In genomic region chr6:149260214-149260874, GRCh38 we compare ENCODE assay signal across 15 cellular contexts.
"Had no signal": no experiment of that assay in that cellular context is flagged by ENCODE, and none has a peak within 500 bp of the region (broad histone marks: within the 10 kb centered on the region; RNA-seq: fewer than 3 reads in every experiment).

No MANE protein-coding gene starts in this region.

- H3K9me3 ChIP-seq: gastroesophageal sphincter, lower lobe of right lung, suprapubic skin, transverse colon, uterus had no signal

- DNase-seq: activated CD4-positive, alpha-beta memory T cell treated with anti-CD3 and anti-CD28 coated beads, Interleukin-2, amount 10 ng/mL, durations not matched to agents 7 days and 5 days; activated CD4-positive, alpha-beta T cell treated with anti-CD3 and anti-CD28 coated beads for 4 hours; activated effector memory CD4-positive, alpha-beta T cell treated with Interleukin-2 at 50 U/mL for 16 hours; activated T-cell treated with anti-CD3 and anti-CD28 coated beads, Interleukin-2, amount 50 U/mL, for 4 hours; brain microvascular endothelial cell; cortex of kidney; effector CD4-positive, alpha-beta T cell; transverse colon; uterus had no signal

- H3K4me3 ChIP-seq: gastroesophageal sphincter, lower lobe of right lung, suprapubic skin, transverse colon, uterus had no signal

- H3K4me1 ChIP-seq: gastroesophageal sphincter, lower lobe of right lung, suprapubic skin, transverse colon, uterus had no signal

- H3K27me3 ChIP-seq: brain microvascular endothelial cell, gastroesophageal sphincter, suprapubic skin, transverse colon, uterus had no signal

- FAIRE-seq: TTC549 had no signal

- ATAC-seq: activated T-cell treated with anti-CD3 and anti-CD28 coated beads, Interleukin-2, amount 50 U/mL, for 4 hours; natural killer cell treated with Interleukin-12 subunit alpha and Interleukin-12 subunit beta and Interleukin-15 and Interleukin-18, amount 100 ng/mL, for 72 hours; WTC11 had no signal

- H3K27ac ChIP-seq: brain microvascular endothelial cell, gastroesophageal sphincter, lower lobe of right lung, suprapubic skin, transverse colon, uterus had no signal

- H3K36me3 ChIP-seq: brain microvascular endothelial cell, gastroesophageal sphincter, lower lobe of right lung, suprapubic skin, transverse colon, uterus had no signal
